Comparison of ENCODE assay signal across 8 cellular contexts in genomic region chr21:42878678-42878992, GRCh38. TPM values are rescaled to one million over a fixed set of nuclear protein-coding genes. Genes with fewer than 3 reads are reported as not detected.
DNase-seq lines count a peak whose midpoint lies in the region; ATAC-seq and TF ChIP-seq lines count a peak whose summit lies in the region.

No MANE protein-coding gene starts in this region.

- peak overlapping the region; percentile 92 for H3K9ac ChIP-seq in skeletal muscle satellite cell (ENCODE audit: low read depth, low read length)

- peak overlapping the region; percentile 74 for H3K27ac ChIP-seq in RWPE2 (ENCODE audit: poor library complexity, severe bottlenecking)

- H3K36me3 ChIP-seq in BE2C (peaks cover 20% of the 10 kb centered on the region), RWPE2 (ENCODE audit: low read depth) (peaks cover 37% of the 10 kb centered on the region), skeletal muscle satellite cell (ENCODE audit: insufficient read depth, low read length) (peaks cover 15% of the 10 kb centered on the region)

- H3K4me3 ChIP-seq in BE2C (ENCODE audit: low read depth, low read length) (peak overlapping the region; percentile 89), RWPE2 (ENCODE audit: severe bottlenecking) (peak overlapping the region; percentile 81), fibroblast of villous mesenchyme (ENCODE audit: low read depth, low read length) (peak overlapping the region; percentile 96), skeletal muscle satellite cell (ENCODE audit: low read length) (peak overlapping the region; percentile 91)

- ATAC-seq in GM21576 (IDR thresholded peaks at IDR 0.05; ENCODE audit: unreplicated experiment) (peak; percentile 21), RWPE2 (ENCODE audit: low read depth) (no peak; the same call in 1 of the 3 replicates), HG03432 (IDR thresholded peaks at IDR 0.05; ENCODE audit: unreplicated experiment) (no peak)

- no peak for TF ChIP-seq CTCF in BE2C (IDR thresholded peaks at IDR 0.05; ENCODE audit: low read depth, low read length)
- no peak for TF ChIP-seq CTCF in RWPE2 (IDR thresholded peaks at IDR 0.05; ENCODE audit: poor library complexity, severe bottlenecking)
- no peak for TF ChIP-seq CTCF in fibroblast of villous mesenchyme (IDR thresholded peaks at IDR 0.05; ENCODE audit: insufficient read depth, low read depth, low read length)
- no peak for TF ChIP-seq CTCF in GM10266 (IDR thresholded peaks at IDR 0.05; ENCODE audit: control insufficient read depth, insufficient read depth, low read depth, missing control alignments)

- H3K9me3 ChIP-seq in BE2C, result no peaks in the 10 kb centered on the region
- H3K9me3 ChIP-seq in RWPE2 (ENCODE audit: severe bottlenecking), result no peaks in the 10 kb centered on the region
- no peaks in the 10 kb centered on the region for H3K9me3 ChIP-seq in skeletal muscle satellite cell (replicated peaks; ENCODE audit: low read length)

- DNase-seq in BE2C (no peak), RWPE2 (ENCODE audit: low spot score) (no peak), fibroblast of villous mesenchyme (ENCODE audit: low read depth) (no peak), RPMI8226 (no peak), GM10266 (ENCODE audit: extremely low spot score) (no peak)

- H3K4me1 ChIP-seq in BE2C, result no peaks in the 10 kb centered on the region
- H3K4me1 ChIP-seq in RWPE2 (ENCODE audit: insufficient read depth, poor library complexity, severe bottlenecking), result peaks cover 10% of the 10 kb centered on the region
- peaks cover 8% of the 10 kb centered on the region for H3K4me1 ChIP-seq in skeletal muscle satellite cell (ENCODE audit: control insufficient read depth, insufficient read depth, low read length)

- H3K27me3 ChIP-seq in BE2C (no peaks in the 10 kb centered on the region), RWPE2 (ENCODE audit: insufficient read depth, poor library complexity, severe bottlenecking) (no peaks in the 10 kb centered on the region), skeletal muscle satellite cell (ENCODE audit: control insufficient read depth, insufficient read depth, low read length) (no peaks in the 10 kb centered on the region)

- H3K4me2 ChIP-seq in skeletal muscle satellite cell (ENCODE audit: low read length), result peak overlapping the region; percentile 85

RNA-seq across cellular contexts. Expression of gene WDR4, which starts 0.7 kb away (rescaled TPM):
- 40.9 TPM for polyA plus RNA-seq in BE2C (2012; ENCODE audit: insufficient read depth, insufficient read length, low read depth)
- 14.2 and 15.1 TPM in 2 replicates for total RNA-seq in fibroblast of villous mesenchyme
- total RNA-seq in skeletal muscle satellite cell (2012; rRNA removed), result 15.7 and 18.8 TPM in 2 replicates

RNA-seq across cellular contexts. Expression of gene NDUFV3, which starts 14.5 kb away (rescaled TPM):
- 50.6 TPM for polyA plus RNA-seq in BE2C (2012; ENCODE audit: insufficient read depth, insufficient read length, low read depth)
- 44.0 and 61.8 TPM in 2 replicates for total RNA-seq in fibroblast of villous mesenchyme
- 57.7 and 61.6 TPM in 2 replicates for total RNA-seq in skeletal muscle satellite cell (2012; rRNA removed)

RNA-seq across cellular contexts. Expression of gene ERVH48-1, which starts 46.8 kb away (rescaled TPM):
- polyA plus RNA-seq in BE2C (2012; ENCODE audit: insufficient read depth, insufficient read length, low read depth), result 0.48 TPM
- under 0.01 TPM in 1 of 2 replicates, not detected in the other for total RNA-seq in fibroblast of villous mesenchyme
- under 0.01 TPM in 1 of 2 replicates, not detected in the other for total RNA-seq in skeletal muscle satellite cell (2012; rRNA removed)
